ENCODE assay signal across 1 cellular context in the genomic region with DNA sequence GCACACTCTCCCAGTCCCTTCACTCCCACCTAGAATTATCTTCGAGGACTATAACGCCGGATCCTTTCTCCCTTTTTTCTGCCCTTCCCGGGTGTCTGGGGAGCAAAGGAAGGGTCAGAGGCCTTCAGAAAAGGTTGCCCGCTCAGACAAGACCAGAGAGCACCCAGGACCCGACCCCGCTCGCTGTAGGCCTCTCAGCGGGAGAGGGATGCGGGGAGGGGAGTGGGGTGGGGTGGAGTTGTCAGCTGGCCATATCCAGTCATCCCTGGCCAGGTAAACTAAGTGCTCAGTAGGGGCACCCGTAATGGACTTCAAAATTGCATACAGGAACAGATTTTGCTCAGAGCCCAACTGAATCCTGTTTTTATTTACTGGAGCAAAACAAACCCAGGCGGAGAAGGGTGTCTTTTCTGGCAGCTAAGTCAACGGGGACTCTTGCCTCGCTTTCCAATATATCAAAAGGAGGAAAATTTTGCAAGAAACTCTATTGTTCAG.
TF ChIP-seq lines count a peak whose summit lies in the region.

No MANE protein-coding gene starts in this region.

TF ChIP-seq in GM12878, 131 proteins besides CTCF, POLR2A, EP300 and RAD21 (continued from another document):
- TF ChIP-seq, protein P1, sequence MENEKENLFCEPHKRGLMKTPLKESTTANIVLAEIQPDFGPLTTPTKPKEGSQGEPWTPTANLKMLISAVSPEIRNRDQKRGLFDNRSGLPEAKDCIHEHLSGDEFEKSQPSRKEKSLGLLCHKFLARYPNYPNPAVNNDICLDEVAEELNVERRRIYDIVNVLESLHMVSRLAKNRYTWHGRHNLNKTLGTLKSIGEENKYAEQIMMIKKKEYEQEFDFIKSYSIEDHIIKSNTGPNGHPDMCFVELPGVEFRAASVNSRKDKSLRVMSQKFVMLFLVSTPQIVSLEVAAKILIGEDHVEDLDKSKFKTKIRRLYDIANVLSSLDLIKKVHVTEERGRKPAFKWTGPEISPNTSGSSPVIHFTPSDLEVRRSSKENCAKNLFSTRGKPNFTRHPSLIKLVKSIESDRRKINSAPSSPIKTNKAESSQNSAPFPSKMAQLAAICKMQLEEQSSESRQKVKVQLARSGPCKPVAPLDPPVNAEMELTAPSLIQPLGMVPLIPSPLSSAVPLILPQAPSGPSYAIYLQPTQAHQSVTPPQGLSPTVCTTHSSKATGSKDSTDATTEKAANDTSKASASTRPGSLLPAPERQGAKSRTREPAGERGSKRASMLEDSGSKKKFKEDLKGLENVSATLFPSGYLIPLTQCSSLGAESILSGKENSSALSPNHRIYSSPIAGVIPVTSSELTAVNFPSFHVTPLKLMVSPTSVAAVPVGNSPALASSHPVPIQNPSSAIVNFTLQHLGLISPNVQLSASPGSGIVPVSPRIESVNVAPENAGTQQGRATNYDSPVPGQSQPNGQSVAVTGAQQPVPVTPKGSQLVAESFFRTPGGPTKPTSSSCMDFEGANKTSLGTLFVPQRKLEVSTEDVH (IDR thresholded peaks at IDR 0.05; ENCODE audit: low read depth, partially characterized antibody) = no peak
- TF ChIP-seq NBN (IDR thresholded peaks at IDR 0.05) = no peak
TF ChIP-seq in GM12878: peak in this region for 0.
